33 cellular contexts compared by ENCODE assay signal in genomic region chr3:88528494-88528893, GRCh38.
"Had no signal": no experiment of that assay in that cellular context is flagged by ENCODE, and none has a peak within 500 bp of the region (broad histone marks: within the 10 kb centered on the region; RNA-seq: fewer than 3 reads in every experiment).

No MANE protein-coding gene starts in this region.

- H3K4me3 ChIP-seq: ascending aorta, cardiac muscle cell, SJSA1 had no signal

- H3K9ac ChIP-seq: SK-N-SH had no signal

- ATAC-seq: activated CD8-positive, alpha-beta memory T cell treated with anti-CD3 and anti-CD28 coated beads, Interleukin-2, amount 10 ng/mL, durations not matched to agents 7 days and 5 days; activated naive CD8-positive, alpha-beta T cell treated with anti-CD3 and anti-CD28 coated beads, Interleukin-2, amount 50 U/mL, for 24 hours; Panc1; T-cell; T-helper 17 cell had no signal

- H3K36me3 ChIP-seq: ascending aorta, cardiac muscle cell, SJSA1 had no signal

- H3K4me1 ChIP-seq: ascending aorta, SJSA1 had no signal

- H3K27ac ChIP-seq: ascending aorta, cardiac muscle cell, SJSA1, VCaP had no signal

- DNase-seq: activated B cell treated with CpG ODN at 0.5 μM for 24 hours; activated CD4-positive, alpha-beta memory T cell treated with anti-CD3 and anti-CD28 coated beads for 36 hours; activated CD4-positive, alpha-beta T cell treated with anti-CD3 and anti-CD28 coated beads for 4 hours; activated CD4-positive, alpha-beta T cell treated with anti-CD3 and anti-CD28 coated beads, Interleukin-2, amount 50 U/mL, for 1 hour; activated CD4-positive, CD25-positive, alpha-beta regulatory T cell treated with anti-CD3 and anti-CD28 coated beads, Interleukin-2, amount 50 U/mL, for 72 hours; activated CD8-positive, alpha-beta memory T cell treated with anti-CD3 and anti-CD28 coated beads, Interleukin-2, amount 10 ng/mL, durations not matched to agents 7 days and 5 days; activated CD8-positive, alpha-beta memory T cell treated with anti-CD3 and anti-CD28 coated beads, Interleukin-2, amount 50 U/mL, for 48 hours; activated effector memory CD4-positive, alpha-beta T cell treated with Interleukin-2 at 50 U/mL for 16 hours; activated naive CD4-positive, alpha-beta T cell treated with anti-CD3 and anti-CD28 coated beads, Interleukin-2, amount 10 ng/mL, durations not matched to agents 7 days and 5 days; activated naive CD8-positive, alpha-beta T cell treated with anti-CD3 and anti-CD28 coated beads, Interleukin-2, amount 50 U/mL, for 24 hours; activated T-cell treated with anti-CD3 and anti-CD28 coated beads, Interleukin-2, amount 50 U/mL, for 48 hours; Karpas-422; NCI-H1048; NCI-H1105 treated with DMSO at 0.1 percent for 48 hours; NCI-H1436; NCI-H1694; NCI-H1930; NCI-H2081 treated with DMSO at 0.1 percent for 48 hours; NCI-H226; NCI-H446 treated with DMSO at 0.1 percent for 48 hours; NCI-H524; NCI-H69; NCI-H82; SHP77 treated with DMSO at 0.1 percent for 48 hours; SK-N-SH; T-cell; T-helper 17 cell; T-helper 9 cell had no signal

- H3K9me3 ChIP-seq: ascending aorta, SJSA1, SK-N-SH had no signal

- H3K27me3 ChIP-seq: ascending aorta, cardiac muscle cell, SJSA1 had no signal

- H3K4me2 ChIP-seq: SK-N-SH had no signal
